In the genomic region with DNA sequence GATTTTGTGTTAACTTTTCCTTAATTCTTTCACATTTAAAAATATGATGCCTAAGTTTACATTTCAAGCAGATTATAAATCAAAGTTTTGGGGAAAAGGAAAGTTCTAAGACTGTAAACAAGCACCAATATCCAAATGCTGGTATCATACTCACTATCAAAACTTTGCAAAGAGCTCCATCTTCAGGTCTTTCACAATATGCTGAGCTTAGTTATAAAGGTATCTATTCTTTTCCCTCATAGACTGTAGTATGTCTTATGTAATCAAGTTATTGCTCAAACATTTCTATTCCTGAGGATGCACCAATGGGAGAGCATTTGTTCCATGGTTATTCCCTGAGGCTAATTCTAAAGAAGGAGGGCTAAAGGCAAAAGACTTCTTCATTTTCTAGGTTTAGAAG, we compare ENCODE assay signal across 8 cellular contexts.
A peak's percentile ranks its signal among the peaks of the same experiment; 100 is the strongest.
DNase-seq lines count a peak whose midpoint lies in the region; ATAC-seq and TF ChIP-seq lines count a peak whose summit lies in the region.

No MANE protein-coding gene starts in this region.

- peak overlapping the region; percentile 22; the same call in 1 of the 2 replicates for H2AFZ ChIP-seq in OCI-LY3 (ENCODE audit: low read depth, low read length)
- no peak overlapping the region for H2AFZ ChIP-seq in hepatocyte

- H3K27me3 ChIP-seq in OCI-LY3 (ENCODE audit: low read depth, low read length) = peaks cover 7% of the 10 kb centered on the region; the same call in 1 of the 2 replicates
- H3K27me3 ChIP-seq in hepatocyte = no peaks in the 10 kb centered on the region
- H3K27me3 ChIP-seq in stomach = no peaks in the 10 kb centered on the region

- no peaks in the 10 kb centered on the region for H3K9me2 ChIP-seq in hepatocyte (replicated peaks; ENCODE audit: insufficient read depth)

- H3K4me1 ChIP-seq in OCI-LY3 (ENCODE audit: low read length) = 0 out of 2 replicates have a peak, but pooled peaks cover 2% of the 10 kb centered on the region
- H3K4me1 ChIP-seq in hepatocyte (ENCODE audit: insufficient read depth) = no peaks in the 10 kb centered on the region
- no peaks in the 10 kb centered on the region for H3K4me1 ChIP-seq in stomach

- H3K4me3 ChIP-seq in AG10803 (ENCODE audit: low read length) = no peak overlapping the region
- H3K4me3 ChIP-seq in OCI-LY3 (ENCODE audit: low read length) = no peak overlapping the region
- H3K4me3 ChIP-seq in hepatocyte = no peak overlapping the region
- H3K4me3 ChIP-seq in stomach = no peak overlapping the region

- H3K36me3 ChIP-seq in OCI-LY3 (replicated peaks; ENCODE audit: low read depth, low read length) (no peaks in the 10 kb centered on the region), hepatocyte (replicated peaks; ENCODE audit: insufficient read depth, low read depth) (no peaks in the 10 kb centered on the region), stomach (no peaks in the 10 kb centered on the region)

- H3K4me2 ChIP-seq in OCI-LY3 (ENCODE audit: low read length) (0 out of 2 replicates have a peak overlapping the region, but pooled peaks have one; percentile 12), hepatocyte (no peak overlapping the region)

- H3K9me3 ChIP-seq in OCI-LY3 (ENCODE audit: insufficient read depth, low read length) (no peaks in the 10 kb centered on the region), hepatocyte (ENCODE audit: low read depth) (no peaks in the 10 kb centered on the region), stomach (no peaks in the 10 kb centered on the region)

- peak; percentile 57 for TF ChIP-seq CTCF in AG10803 (conservative IDR thresholded peaks at IDR 0.05; ENCODE audit: low read length)
- peak; percentile 86 for TF ChIP-seq CTCF in OCI-LY3 (IDR thresholded peaks at IDR 0.05; ENCODE audit: low read depth, low read length)
- peak; percentile 69 for TF ChIP-seq CTCF in hepatocyte (IDR thresholded peaks at IDR 0.05; ENCODE audit: poor library complexity)
- no peak for TF ChIP-seq CTCF in stomach (IDR thresholded peaks at IDR 0.05)

- H3K79me2 ChIP-seq in OCI-LY3 (ENCODE audit: low read length) (no peaks in the 10 kb centered on the region), hepatocyte (no peaks in the 10 kb centered on the region)

- no peak for TF ChIP-seq POLR2A in stomach (IDR thresholded peaks at IDR 0.05)

- ATAC-seq in GM18909 (IDR thresholded peaks at IDR 0.05; ENCODE audit: poor library complexity, unreplicated experiment) = peak; percentile 85
- peak; percentile 83 for ATAC-seq in HG03139 (IDR thresholded peaks at IDR 0.05; ENCODE audit: unreplicated experiment)

- DNase-seq in AG10803 (ENCODE audit: low read depth) (peak; percentile 63), hepatocyte (ENCODE audit: low spot score) (peak; percentile 37), stomach (no peak), 8988T (no peak)
- no peak for DNase-seq in stimulated activated CD4-positive, alpha-beta T cell treated with anti-CD3 and anti-CD28 coated beads, Interleukin-4, amount 100 ng/mL, for 4 hours

- no peaks in the 10 kb centered on the region for H4K20me1 ChIP-seq in OCI-LY3 (ENCODE audit: insufficient read depth, low read length)
- H4K20me1 ChIP-seq in hepatocyte (ENCODE audit: insufficient read depth, poor library complexity, severe bottlenecking) = no peaks in the 10 kb centered on the region

- H3K9ac ChIP-seq in OCI-LY3 (ENCODE audit: low read length) = no peak overlapping the region

- intact Hi-C loops in stomach (cut with DNase I; ENCODE audit: low total_unique reads) = no loop called here

- no peak for TF ChIP-seq EP300 in stomach (IDR thresholded peaks at IDR 0.05)

- no peak overlapping the region for H3K27ac ChIP-seq in OCI-LY3 (ENCODE audit: low read length)
- no peak overlapping the region for H3K27ac ChIP-seq in hepatocyte
- H3K27ac ChIP-seq in stomach = no peak overlapping the region

Comparison
In these comparisons a context has a peak if more than half of its experiments do, and no peak if none do; other contexts are left out.
1. DNase-seq: peak in AG10803 (single experiment) and hepatocyte (single experiment); none in stimulated activated CD4-positive, alpha-beta T cell treated with anti-CD3 and anti-CD28 coated beads, Interleukin-4, amount 100 ng/mL, for 4 hours (0 of 2), stomach (single experiment) and 8988T (single experiment).
2. CTCF ChIP-seq: peak in AG10803 (single experiment), OCI-LY3 (single experiment) and hepatocyte (single experiment); none in stomach (0 of 7).